12 cellular contexts compared by ENCODE assay signal in genomic region chr1:87435484-87435883, GRCh38.
A peak's percentile ranks its signal among the peaks of the same experiment; 100 is the strongest.
DNase-seq lines count a peak whose midpoint lies in the region; ATAC-seq and TF ChIP-seq lines count a peak whose summit lies in the region.
"Had no signal": no experiment of that assay in that cellular context is flagged by ENCODE, and none has a peak within 500 bp of the region (broad histone marks: within the 10 kb centered on the region; RNA-seq: fewer than 3 reads in every experiment).

No MANE protein-coding gene starts in this region.

- in situ Hi-C loops in KBM-7 (cut with MboI; ENCODE audit: low pct_unique_long_range_greater_than_20kb, low sequenced_read_pairs), result no loop called here

- H3K27ac Mint-ChIP-seq in activated CD8-positive, alpha-beta memory T cell treated with anti-CD3 and anti-CD28 coated beads, Interleukin-2, amount 10 ng/mL, durations not matched to agents 7 days and 5 days, result peak overlapping the region; percentile 12
- H3K27ac Mint-ChIP-seq in stimulated activated effector memory CD8-positive, alpha-beta T cell treated with anti-CD3 and anti-CD28 coated beads, Interleukin-12 subunit alpha, Interleukin-12 subunit beta, amount 100 ng/mL, for 72 hours, result no peak overlapping the region

- DNase-seq in activated CD8-positive, alpha-beta memory T cell treated with anti-CD3 and anti-CD28 coated beads, Interleukin-2, amount 10 ng/mL, durations not matched to agents 7 days and 5 days, result peak; percentile 70
- no peak for DNase-seq in activated CD8-positive, alpha-beta memory T cell treated with anti-CD3 and anti-CD28 coated beads, Interleukin-2, amount 50 U/mL, for 48 hours
- DNase-seq in KBM-7 (peak; percentile 13), epithelial cell of esophagus (ENCODE audit: low read depth) (peak; percentile 57), ascending aorta (ENCODE audit: low spot score in 2 of 2) (no peak)
- no peak for DNase-seq in stimulated activated effector memory CD8-positive, alpha-beta T cell treated with anti-CD3 and anti-CD28 coated beads, Interleukin-12 subunit alpha, Interleukin-12 subunit beta, amount 100 ng/mL, for 72 hours (ENCODE audit: low spot score in 2 of 2)
- DNase-seq in stimulated activated naive CD4-positive, alpha-beta T cell (lab: John Stamatoyannopoulos, UW), result no peak
- DNase-seq: ACHN; activated CD4-positive, alpha-beta T cell treated with anti-CD3 and anti-CD28 coated beads, Interleukin-2, amount 50 U/mL, for 1 hour; NCI-H187 treated with DMSO at 0.1 percent for 48 hours had no signal

- TF ChIP-seq CTCF in epithelial cell of esophagus (IDR thresholded peaks at IDR 0.05; ENCODE audit: insufficient read depth, low read depth, low read length, missing control alignments) (no peak), ascending aorta (IDR thresholded peaks at IDR 0.05) (no peak)

- H3K4me3 ChIP-seq in epithelial cell of esophagus (ENCODE audit: low read length) (no peak overlapping the region), ascending aorta (no peak overlapping the region)
- H3K4me3 ChIP-seq: skin epidermis had no signal

- no peak overlapping the region for H3K4me3 Mint-ChIP-seq in activated CD8-positive, alpha-beta memory T cell treated with anti-CD3 and anti-CD28 coated beads, Interleukin-2, amount 10 ng/mL, durations not matched to agents 7 days and 5 days
- H3K4me3 Mint-ChIP-seq in stimulated activated effector memory CD8-positive, alpha-beta T cell treated with anti-CD3 and anti-CD28 coated beads, Interleukin-12 subunit alpha, Interleukin-12 subunit beta, amount 100 ng/mL, for 72 hours, result no peak overlapping the region

- H3K27me3 ChIP-seq in ascending aorta, result no peaks in the 10 kb centered on the region

- no peaks in the 10 kb centered on the region for H3K4me1 ChIP-seq in ascending aorta

- no peaks in the 10 kb centered on the region for H3K9me3 Mint-ChIP-seq in activated CD8-positive, alpha-beta memory T cell treated with anti-CD3 and anti-CD28 coated beads, Interleukin-2, amount 10 ng/mL, durations not matched to agents 7 days and 5 days (ENCODE audit: low read depth)
- no peaks in the 10 kb centered on the region for H3K9me3 Mint-ChIP-seq in stimulated activated effector memory CD8-positive, alpha-beta T cell treated with anti-CD3 and anti-CD28 coated beads, Interleukin-12 subunit alpha, Interleukin-12 subunit beta, amount 100 ng/mL, for 72 hours

- no peaks in the 10 kb centered on the region for H3K9me3 ChIP-seq in ascending aorta

- peak; percentile 78 for ATAC-seq in activated CD8-positive, alpha-beta memory T cell treated with anti-CD3 and anti-CD28 coated beads, Interleukin-2, amount 10 ng/mL, durations not matched to agents 7 days and 5 days
- ATAC-seq in stimulated activated effector memory CD8-positive, alpha-beta T cell treated with anti-CD3 and anti-CD28 coated beads, Interleukin-12 subunit alpha, Interleukin-12 subunit beta, amount 100 ng/mL, for 72 hours, result peak; percentile 97
- no peak for ATAC-seq in SK-N-SH treated with all-trans-retinoic acid at 6 μM for 48 hours

- H3K27ac ChIP-seq in ascending aorta, result no peak overlapping the region
- H3K27ac ChIP-seq: skin epidermis had no signal

- H3K27me3 Mint-ChIP-seq in activated CD8-positive, alpha-beta memory T cell treated with anti-CD3 and anti-CD28 coated beads, Interleukin-2, amount 10 ng/mL, durations not matched to agents 7 days and 5 days, result peaks cover 44% of the 10 kb centered on the region

- intact Hi-C loops in ascending aorta (cut with DNase I), result no loop called here

- no peaks in the 10 kb centered on the region for H3K36me3 Mint-ChIP-seq in activated CD8-positive, alpha-beta memory T cell treated with anti-CD3 and anti-CD28 coated beads, Interleukin-2, amount 10 ng/mL, durations not matched to agents 7 days and 5 days
- no peaks in the 10 kb centered on the region for H3K36me3 Mint-ChIP-seq in stimulated activated effector memory CD8-positive, alpha-beta T cell treated with anti-CD3 and anti-CD28 coated beads, Interleukin-12 subunit alpha, Interleukin-12 subunit beta, amount 100 ng/mL, for 72 hours

- H3K36me3 ChIP-seq in ascending aorta, result no peaks in the 10 kb centered on the region

- H3K4me1 Mint-ChIP-seq in activated CD8-positive, alpha-beta memory T cell treated with anti-CD3 and anti-CD28 coated beads, Interleukin-2, amount 10 ng/mL, durations not matched to agents 7 days and 5 days, result peaks cover 16% of the 10 kb centered on the region
- H3K4me1 Mint-ChIP-seq in stimulated activated effector memory CD8-positive, alpha-beta T cell treated with anti-CD3 and anti-CD28 coated beads, Interleukin-12 subunit alpha, Interleukin-12 subunit beta, amount 100 ng/mL, for 72 hours, result peaks cover 12% of the 10 kb centered on the region

- CTCF ChIA-PET in activated CD8-positive, alpha-beta memory T cell treated with anti-CD3 and anti-CD28 coated beads, Interleukin-2, amount 10 ng/mL, durations not matched to agents 7 days and 5 days (lab: Charles Lee), result no interaction called here

TF ChIP-seq in SK-N-SH treated with all-trans-retinoic acid at 6 μM for 48 hours, 23 proteins besides CTCF, POLR2A, EP300 and RAD21:
- TF ChIP-seq GLIS3 (CRISPR knock-in tag; IDR thresholded peaks at IDR 0.05) (no peak), CSDC2 (CRISPR knock-in tag; IDR thresholded peaks at IDR 0.05) (no peak), OSR1 (CRISPR knock-in tag; IDR thresholded peaks at IDR 0.05) (no peak), ZFP30 (CRISPR knock-in tag; IDR thresholded peaks at IDR 0.05) (no peak), CREB5 (CRISPR knock-in tag; IDR thresholded peaks at IDR 0.05; ENCODE audit: low read depth) (no peak), PPARA (CRISPR knock-in tag; IDR thresholded peaks at IDR 0.05; ENCODE audit: borderline replicate concordance) (no peak), ZNF565 (CRISPR knock-in tag; conservative IDR thresholded peaks at IDR 0.05; ENCODE audit: low read depth) (no peak), ESRRG (CRISPR knock-in tag; IDR thresholded peaks at IDR 0.05) (no peak), BACH2 (CRISPR knock-in tag; IDR thresholded peaks at IDR 0.05; ENCODE audit: borderline replicate concordance) (no peak), RARB (CRISPR knock-in tag; IDR thresholded peaks at IDR 0.05) (no peak), SNAI2 (CRISPR knock-in tag; IDR thresholded peaks at IDR 0.05) (no peak), ZC3H10 (CRISPR knock-in tag; IDR thresholded peaks at IDR 0.05) (no peak), TCF4 (CRISPR knock-in tag; IDR thresholded peaks at IDR 0.05; ENCODE audit: borderline replicate concordance) (no peak), TSHZ2 (CRISPR knock-in tag; IDR thresholded peaks at IDR 0.05) (no peak), ISL1 (CRISPR knock-in tag; IDR thresholded peaks at IDR 0.05) (no peak)

Comparison
In these comparisons a context has a peak if more than half of its experiments do, and no peak if none do; other contexts are left out.
1. DNase-seq: peak in activated CD8-positive, alpha-beta memory T cell treated with anti-CD3 and anti-CD28 coated beads, Interleukin-2, amount 10 ng/mL, durations not matched to agents 7 days and 5 days (single experiment), KBM-7 (single experiment) and epithelial cell of esophagus (single experiment); none in activated CD8-positive, alpha-beta memory T cell treated with anti-CD3 and anti-CD28 coated beads, Interleukin-2, amount 50 U/mL, for 48 hours (single experiment), stimulated activated effector memory CD8-positive, alpha-beta T cell treated with anti-CD3 and anti-CD28 coated beads, Interleukin-12 subunit alpha, Interleukin-12 subunit beta, amount 100 ng/mL, for 72 hours (0 of 2), stimulated activated naive CD4-positive, alpha-beta T cell (0 of 6) and ascending aorta (0 of 2).